1 cellular context compared by ENCODE assay signal in the genomic region with DNA sequence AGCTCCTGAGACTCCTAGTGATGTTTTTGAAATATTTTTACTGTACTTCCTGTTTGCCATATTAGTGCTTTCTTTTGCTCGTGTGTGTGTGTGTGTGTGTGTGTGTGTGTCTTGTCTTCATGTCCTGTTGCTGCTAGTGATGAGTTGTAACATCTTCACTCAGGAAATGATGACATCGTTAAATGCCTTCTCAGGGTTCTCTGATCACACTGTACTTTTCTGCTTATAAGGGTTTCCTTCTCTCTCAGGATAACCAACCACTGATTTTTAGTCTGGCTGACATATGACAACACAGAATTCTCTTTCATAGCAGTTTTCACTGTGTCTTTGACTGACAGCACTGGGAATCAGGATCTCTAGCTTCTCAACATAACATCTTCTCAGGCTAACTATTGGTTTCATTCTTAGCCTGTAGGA.
TF ChIP-seq lines count a peak whose summit lies in the region.

No MANE protein-coding gene starts in this region.

TF ChIP-seq in GM12878, 131 proteins besides CTCF, POLR2A, EP300 and RAD21 (continued from another document and continues in another):
- no peak for TF ChIP-seq E2F8 (IDR thresholded peaks at IDR 0.05; ENCODE audit: low read depth, partially characterized antibody)
- TF ChIP-seq RFX5 (IDR thresholded peaks at IDR 0.05; ENCODE audit: low read depth, low read length): no peak
- TF ChIP-seq ZZZ3 (IDR thresholded peaks at IDR 0.05; ENCODE audit: control insufficient read depth, insufficient read length, low read depth): no peak
- no peak for TF ChIP-seq NFYA (IDR thresholded peaks at IDR 0.05; ENCODE audit: borderline replicate concordance, low read depth, low read length)
- no peak for TF ChIP-seq ZNF207 (IDR thresholded peaks at IDR 0.05; ENCODE audit: borderline replicate concordance)
- no peak for TF ChIP-seq SUPT20H (IDR thresholded peaks at IDR 0.05; ENCODE audit: borderline replicate concordance, control insufficient read depth, low read depth, low read length)
- no peak for TF ChIP-seq SMC3 (IDR thresholded peaks at IDR 0.05; ENCODE audit: borderline replicate concordance, low read length)
- no peak for TF ChIP-seq FOXK2 (IDR thresholded peaks at IDR 0.05)
- TF ChIP-seq, protein P1, sequence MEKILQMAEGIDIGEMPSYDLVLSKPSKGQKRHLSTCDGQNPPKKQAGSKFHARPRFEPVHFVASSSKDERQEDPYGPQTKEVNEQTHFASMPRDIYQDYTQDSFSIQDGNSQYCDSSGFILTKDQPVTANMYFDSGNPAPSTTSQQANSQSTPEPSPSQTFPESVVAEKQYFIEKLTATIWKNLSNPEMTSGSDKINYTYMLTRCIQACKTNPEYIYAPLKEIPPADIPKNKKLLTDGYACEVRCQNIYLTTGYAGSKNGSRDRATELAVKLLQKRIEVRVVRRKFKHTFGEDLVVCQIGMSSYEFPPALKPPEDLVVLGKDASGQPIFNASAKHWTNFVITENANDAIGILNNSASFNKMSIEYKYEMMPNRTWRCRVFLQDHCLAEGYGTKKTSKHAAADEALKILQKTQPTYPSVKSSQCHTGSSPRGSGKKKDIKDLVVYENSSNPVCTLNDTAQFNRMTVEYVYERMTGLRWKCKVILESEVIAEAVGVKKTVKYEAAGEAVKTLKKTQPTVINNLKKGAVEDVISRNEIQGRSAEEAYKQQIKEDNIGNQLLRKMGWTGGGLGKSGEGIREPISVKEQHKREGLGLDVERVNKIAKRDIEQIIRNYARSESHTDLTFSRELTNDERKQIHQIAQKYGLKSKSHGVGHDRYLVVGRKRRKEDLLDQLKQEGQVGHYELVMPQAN (conservative IDR thresholded peaks at IDR 0.05): no peak
- TF ChIP-seq BCL3 (IDR thresholded peaks at IDR 0.05; ENCODE audit: borderline replicate concordance, insufficient read depth, low read depth, low read length, poor library complexity, severe bottlenecking): no peak
- TF ChIP-seq STAT3 (IDR thresholded peaks at IDR 0.05; ENCODE audit: low read depth, low read length): no peak
- TF ChIP-seq NFIC (IDR thresholded peaks at IDR 0.05; ENCODE audit: low read depth, low read length): peak; percentile 75
- peak; percentile 61; the same call in 1 of the 2 replicates for TF ChIP-seq FOXM1 (IDR thresholded peaks at IDR 0.05; ENCODE audit: low read depth, low read length)
- TF ChIP-seq PAX5 (IDR thresholded peaks at IDR 0.05; ENCODE audit: borderline replicate concordance, low read depth, low read length): no peak
- no peak; the same call in 1 of the 2 replicates for TF ChIP-seq RUNX3 (IDR thresholded peaks at IDR 0.05; ENCODE audit: low read length)
- TF ChIP-seq ZNF384 (IDR thresholded peaks at IDR 0.05; ENCODE audit: borderline replicate concordance, low read depth, low read length): no peak
- peak; percentile 85 for TF ChIP-seq CREM (IDR thresholded peaks at IDR 0.05; ENCODE audit: low read depth)
- 0 out of 4 replicates have a peak, but pooled peaks of 1 of the 2 experiments have one; percentile 65 for TF ChIP-seq CEBPB (IDR thresholded peaks at IDR 0.05; ENCODE audit: borderline replicate concordance in 1 of 2, low read depth in 2 of 2, low read length in 2 of 2)
- no peak for TF ChIP-seq HSF1 (IDR thresholded peaks at IDR 0.05; ENCODE audit: low read depth, low read length)
- no peak for TF ChIP-seq CHD4 (IDR thresholded peaks at IDR 0.05)
- no peak for TF ChIP-seq JUND (IDR thresholded peaks at IDR 0.05; ENCODE audit: low read depth, low read length)
- TF ChIP-seq ZSCAN29 (IDR thresholded peaks at IDR 0.05): no peak
- TF ChIP-seq BCLAF1 (IDR thresholded peaks at IDR 0.05): no peak
- no peak for TF ChIP-seq YY1 (IDR thresholded peaks at IDR 0.05; ENCODE audit: low read depth, low read length)
- no peak for TF ChIP-seq DPF2 (IDR thresholded peaks at IDR 0.05)
- TF ChIP-seq EED (IDR thresholded peaks at IDR 0.05; ENCODE audit: low read depth): 0 out of 2 replicates have a peak, but pooled peaks have one; percentile 53
- no peak for TF ChIP-seq RAD51 (IDR thresholded peaks at IDR 0.05)
- TF ChIP-seq SP1 (IDR thresholded peaks at IDR 0.05; ENCODE audit: low read depth, low read length): no peak
- no peak for TF ChIP-seq EGR1 (IDR thresholded peaks at IDR 0.05; ENCODE audit: borderline replicate concordance in 1 of 2, low read depth in 2 of 2, low read length in 2 of 2)
- TF ChIP-seq IKZF2 (IDR thresholded peaks at IDR 0.05): peak in 1 of 2 experiments; percentile 25; a peak in 1 of 4 replicates
- no peak for TF ChIP-seq MYB (IDR thresholded peaks at IDR 0.05; ENCODE audit: borderline replicate concordance, low read depth, low read length)
- no peak for TF ChIP-seq BMI1 (IDR thresholded peaks at IDR 0.05; ENCODE audit: borderline replicate concordance)
- TF ChIP-seq TCF3 (IDR thresholded peaks at IDR 0.05; ENCODE audit: borderline replicate concordance, insufficient read depth, low read depth, low read length): no peak
- TF ChIP-seq, protein P2, sequence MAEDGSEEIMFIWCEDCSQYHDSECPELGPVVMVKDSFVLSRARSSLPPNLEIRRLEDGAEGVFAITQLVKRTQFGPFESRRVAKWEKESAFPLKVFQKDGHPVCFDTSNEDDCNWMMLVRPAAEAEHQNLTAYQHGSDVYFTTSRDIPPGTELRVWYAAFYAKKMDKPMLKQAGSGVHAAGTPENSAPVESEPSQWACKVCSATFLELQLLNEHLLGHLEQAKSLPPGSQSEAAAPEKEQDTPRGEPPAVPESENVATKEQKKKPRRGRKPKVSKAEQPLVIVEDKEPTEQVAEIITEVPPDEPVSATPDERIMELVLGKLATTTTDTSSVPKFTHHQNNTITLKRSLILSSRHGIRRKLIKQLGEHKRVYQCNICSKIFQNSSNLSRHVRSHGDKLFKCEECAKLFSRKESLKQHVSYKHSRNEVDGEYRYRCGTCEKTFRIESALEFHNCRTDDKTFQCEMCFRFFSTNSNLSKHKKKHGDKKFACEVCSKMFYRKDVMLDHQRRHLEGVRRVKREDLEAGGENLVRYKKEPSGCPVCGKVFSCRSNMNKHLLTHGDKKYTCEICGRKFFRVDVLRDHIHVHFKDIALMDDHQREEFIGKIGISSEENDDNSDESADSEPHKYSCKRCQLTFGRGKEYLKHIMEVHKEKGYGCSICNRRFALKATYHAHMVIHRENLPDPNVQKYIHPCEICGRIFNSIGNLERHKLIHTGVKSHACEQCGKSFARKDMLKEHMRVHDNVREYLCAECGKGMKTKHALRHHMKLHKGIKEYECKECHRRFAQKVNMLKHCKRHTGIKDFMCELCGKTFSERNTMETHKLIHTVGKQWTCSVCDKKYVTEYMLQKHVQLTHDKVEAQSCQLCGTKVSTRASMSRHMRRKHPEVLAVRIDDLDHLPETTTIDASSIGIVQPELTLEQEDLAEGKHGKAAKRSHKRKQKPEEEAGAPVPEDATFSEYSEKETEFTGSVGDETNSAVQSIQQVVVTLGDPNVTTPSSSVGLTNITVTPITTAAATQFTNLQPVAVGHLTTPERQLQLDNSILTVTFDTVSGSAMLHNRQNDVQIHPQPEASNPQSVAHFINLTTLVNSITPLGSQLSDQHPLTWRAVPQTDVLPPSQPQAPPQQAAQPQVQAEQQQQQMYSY (CRISPR knock-in tag; IDR thresholded peaks at IDR 0.05): no peak
- peak; percentile 66 for TF ChIP-seq IRF4 (IDR thresholded peaks at IDR 0.05; ENCODE audit: low read depth, low read length)
- TF ChIP-seq ZNF274 (IDR thresholded peaks at IDR 0.05; ENCODE audit: insufficient read depth, insufficient read length): no peak
- no peak for TF ChIP-seq BHLHE40 (IDR thresholded peaks at IDR 0.05; ENCODE audit: borderline replicate concordance in 1 of 2, low read depth in 2 of 2, low read length in 1 of 2)
- TF ChIP-seq PML (IDR thresholded peaks at IDR 0.05; ENCODE audit: low read length): peak; percentile 77
- TF ChIP-seq NBN (IDR thresholded peaks at IDR 0.05): no peak
- TF ChIP-seq GABPA (IDR thresholded peaks at IDR 0.05; ENCODE audit: low read depth): peak; percentile 76
- TF ChIP-seq KLF5 (IDR thresholded peaks at IDR 0.05; ENCODE audit: partially characterized antibody): no peak
- TF ChIP-seq KAT2A (conservative IDR thresholded peaks at IDR 0.05; ENCODE audit: control insufficient read depth, low read depth, low read length): no peak
- no peak for TF ChIP-seq SMARCA5 (IDR thresholded peaks at IDR 0.05)
- TF ChIP-seq ELK1 (IDR thresholded peaks at IDR 0.05; ENCODE audit: low read depth, low read length): peak; percentile 93
- TF ChIP-seq, protein P3, sequence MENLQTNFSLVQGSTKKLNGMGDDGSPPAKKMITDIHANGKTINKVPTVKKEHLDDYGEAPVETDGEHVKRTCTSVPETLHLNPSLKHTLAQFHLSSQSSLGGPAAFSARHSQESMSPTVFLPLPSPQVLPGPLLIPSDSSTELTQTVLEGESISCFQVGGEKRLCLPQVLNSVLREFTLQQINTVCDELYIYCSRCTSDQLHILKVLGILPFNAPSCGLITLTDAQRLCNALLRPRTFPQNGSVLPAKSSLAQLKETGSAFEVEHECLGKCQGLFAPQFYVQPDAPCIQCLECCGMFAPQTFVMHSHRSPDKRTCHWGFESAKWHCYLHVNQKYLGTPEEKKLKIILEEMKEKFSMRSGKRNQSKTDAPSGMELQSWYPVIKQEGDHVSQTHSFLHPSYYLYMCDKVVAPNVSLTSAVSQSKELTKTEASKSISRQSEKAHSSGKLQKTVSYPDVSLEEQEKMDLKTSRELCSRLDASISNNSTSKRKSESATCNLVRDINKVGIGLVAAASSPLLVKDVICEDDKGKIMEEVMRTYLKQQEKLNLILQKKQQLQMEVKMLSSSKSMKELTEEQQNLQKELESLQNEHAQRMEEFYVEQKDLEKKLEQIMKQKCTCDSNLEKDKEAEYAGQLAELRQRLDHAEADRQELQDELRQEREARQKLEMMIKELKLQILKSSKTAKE (IDR thresholded peaks at IDR 0.05; ENCODE audit: low read depth, poor library complexity, severe bottlenecking): peak; percentile 14
